Comparison of ENCODE assay signal across 24 cellular contexts in genomic region chr7:139698278-139698677, GRCh38.
"Had no signal": no experiment of that assay in that cellular context is flagged by ENCODE, and none has a peak within 500 bp of the region (broad histone marks: within the 10 kb centered on the region; RNA-seq: fewer than 3 reads in every experiment).

No MANE protein-coding gene starts in this region.

- H3K27ac Mint-ChIP-seq: mesothelial cell of epicardium had no signal

- H3K36me3 ChIP-seq: gastrocnemius medialis, vagina had no signal

- H3K27me3 Mint-ChIP-seq: stimulated activated naive B cell treated with anti-CD40 and anti-IgM and Interleukin-4, amounts not matched to agents 10 μg/mL and 1 μg/mL and 100 μg/mL, for 72 hours; stimulated activated naive CD8-positive, alpha-beta T cell treated with anti-CD3 and anti-CD28 coated beads, Interleukin-15, amount 100 ng/mL, for 72 hours had no signal

- DNase-seq: cortex of kidney; dorsolateral prefrontal cortex; effector CD8-positive, alpha-beta T cell; gastrocnemius medialis; heart right ventricle; hypothalamus; kidney glomerular epithelial cell; mammary epithelial cell; spleen; stimulated activated CD4-positive, alpha-beta T cell treated with anti-CD3 and anti-CD28 coated beads, Interleukin-15, amount 100 ng/mL, for 24 hours; stimulated activated CD4-positive, alpha-beta T cell treated with anti-CD3 and anti-CD28 coated beads, Interleukin-1b, Interleukin-23, amount 100 ng/mL, for 48 hours; stimulated activated CD4-positive, alpha-beta T cell treated with anti-CD3 and anti-CD28 coated beads, Interleukin-4, amount 100 ng/mL, for 24 hours; stimulated activated naive B cell treated with anti-CD40 and anti-IgM and Interleukin-4, amounts not matched to agents 10 μg/mL and 1 μg/mL and 100 μg/mL, for 72 hours; stimulated activated naive CD8-positive, alpha-beta T cell treated with anti-CD3 and anti-CD28 coated beads, Interleukin-15, amount 100 ng/mL, for 72 hours; testis; upper lobe of right lung had no signal

- H3K9me3 Mint-ChIP-seq: mesothelial cell of epicardium; stimulated activated naive B cell treated with anti-CD40 and anti-IgM and Interleukin-4, amounts not matched to agents 10 μg/mL and 1 μg/mL and 100 μg/mL, for 72 hours; stimulated activated naive CD8-positive, alpha-beta T cell treated with anti-CD3 and anti-CD28 coated beads, Interleukin-15, amount 100 ng/mL, for 72 hours had no signal

- H3K4me3 ChIP-seq: esophagus muscularis mucosa, gastrocnemius medialis, heart right ventricle, spleen, testis, tibial nerve, upper lobe of right lung, vagina had no signal

- H3K27me3 ChIP-seq: dorsolateral prefrontal cortex, esophagus muscularis mucosa, gastrocnemius medialis, heart right ventricle, neutrophil, spleen, testis, tibial nerve, upper lobe of right lung, vagina had no signal

- ATAC-seq: gastrocnemius medialis; heart right ventricle; left lobe of liver; sciatic nerve; stimulated activated naive CD8-positive, alpha-beta T cell treated with anti-CD3 and anti-CD28 coated beads, Interleukin-15, amount 100 ng/mL, for 72 hours; upper lobe of right lung had no signal

- FAIRE-seq: islet of Langerhans had no signal

- H3K4me3 Mint-ChIP-seq: mesothelial cell of epicardium; stimulated activated naive B cell treated with anti-CD40 and anti-IgM and Interleukin-4, amounts not matched to agents 10 μg/mL and 1 μg/mL and 100 μg/mL, for 72 hours; stimulated activated naive CD8-positive, alpha-beta T cell treated with anti-CD3 and anti-CD28 coated beads, Interleukin-15, amount 100 ng/mL, for 72 hours had no signal

- H3K9me3 ChIP-seq: esophagus muscularis mucosa, gastrocnemius medialis, heart right ventricle, neutrophil, spleen, testis, tibial nerve, upper lobe of right lung, vagina had no signal
